37 cellular contexts compared by ENCODE assay signal in the genomic region with DNA sequence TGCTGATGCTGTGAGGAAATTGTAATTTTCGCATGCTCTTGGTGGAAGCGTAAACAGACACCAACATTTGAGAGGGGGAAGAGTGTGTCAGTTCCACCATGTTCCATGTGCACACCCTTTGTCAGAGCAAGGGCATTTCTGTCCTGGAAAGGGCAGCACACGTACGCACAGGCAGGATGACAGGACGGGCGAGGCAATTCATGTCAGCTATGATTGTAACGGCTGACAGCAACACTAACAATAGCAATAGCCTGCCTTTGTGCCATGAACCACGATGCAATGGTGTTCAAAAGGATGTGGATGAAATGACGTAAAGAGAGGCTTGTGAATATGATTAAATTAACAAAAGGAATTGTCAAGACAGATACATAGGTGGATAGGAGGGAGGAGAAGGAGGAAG.
"Had no signal": no experiment of that assay in that cellular context is flagged by ENCODE, and none has a peak within 500 bp of the region (broad histone marks: within the 10 kb centered on the region; RNA-seq: fewer than 3 reads in every experiment).

No MANE protein-coding gene starts in this region.

- H3K36me3 ChIP-seq: adrenal gland, brain microvascular endothelial cell, breast epithelium had no signal

- H3K4me1 ChIP-seq: adrenal gland, body of pancreas, breast epithelium had no signal

- H3K36me3 Mint-ChIP-seq: activated CD4-positive, alpha-beta memory T cell treated with anti-CD3 and anti-CD28 coated beads for 36 hours; activated naive CD8-positive, alpha-beta T cell treated with anti-CD3 and anti-CD28 coated beads for 36 hours had no signal

- ATAC-seq: activated CD8-positive, alpha-beta T cell treated with anti-CD3 and anti-CD28 coated beads for 36 hours; activated naive CD4-positive, alpha-beta T cell treated with anti-CD3 and anti-CD28 coated beads, Interleukin-2, amount 50 U/mL, for 72 hours; activated T-cell treated with anti-CD3 and anti-CD28 coated beads, Interleukin-2, amount 50 U/mL, for 4 hours; activated T-cell treated with anti-CD3 and anti-CD28 coated beads, Interleukin-2, amount 50 U/mL, for 72 hours; activated T-helper 17 cell treated with anti-CD3 and anti-CD28 coated beads, Interleukin-2, amount 50 U/mL, for 72 hours; body of pancreas had no signal

- H3K4me3 ChIP-seq: adrenal gland, body of pancreas, breast epithelium had no signal

- H3K27ac ChIP-seq: adrenal gland, body of pancreas, brain microvascular endothelial cell, VCaP had no signal

- H3K9me3 Mint-ChIP-seq: activated CD4-positive, alpha-beta memory T cell treated with anti-CD3 and anti-CD28 coated beads for 36 hours; activated CD8-positive, alpha-beta T cell treated with anti-CD3 and anti-CD28 coated beads for 36 hours; activated naive CD4-positive, alpha-beta T cell treated with anti-CD3 and anti-CD28 coated beads for 36 hours; activated naive CD8-positive, alpha-beta T cell treated with anti-CD3 and anti-CD28 coated beads for 36 hours; activated T-cell treated with anti-CD3 and anti-CD28 coated beads, Interleukin-2, amount 50 U/mL, for 4 hours; activated T-helper 1 cell treated with anti-CD3 and anti-CD28 coated beads, Interleukin-12 subunit alpha, Interleukin-12 subunit beta, Interleukin-2, Interleukin-4 antibody, amounts not matched to agents 30 ng/mL and 10 ng/mL and 1 ng/mL, durations not matched to agents 14 hours and 24 hours and 36 hours; T-helper 1 cell treated with Interleukin-12 subunit alpha and Interleukin-12 subunit beta and Interleukin-4 antibody, amounts not matched to agents 30 μg/mL and 1 μg/mL, for 36 hours; T-helper 2 cell treated with Interferon-gamma antibody and Interleukin-4, amounts not matched to agents 5 μg/mL and 100 μg/mL, for 36 hours had no signal

- H3K27ac Mint-ChIP-seq: activated B cell treated with CpG ODN at 0.5 μM for 24 hours; activated CD4-positive, alpha-beta memory T cell treated with anti-CD3 and anti-CD28 coated beads for 36 hours; activated CD4-positive, alpha-beta T cell treated with anti-CD3 and anti-CD28 coated beads, Interleukin-2, amount 10 ng/mL, durations not matched to agents 24 days and 14 days; activated CD8-positive, alpha-beta T cell treated with anti-CD3 and anti-CD28 coated beads for 36 hours; activated naive CD4-positive, alpha-beta T cell treated with anti-CD3 and anti-CD28 coated beads for 36 hours; activated naive CD4-positive, alpha-beta T cell treated with anti-CD3 and anti-CD28 coated beads, Interleukin-2, amount 50 U/mL, for 72 hours; activated naive CD8-positive, alpha-beta T cell treated with anti-CD3 and anti-CD28 coated beads for 36 hours; activated T-cell treated with anti-CD3 and anti-CD28 coated beads, Interleukin-2, amount 50 U/mL, for 72 hours; activated T-helper 1 cell treated with anti-CD3 and anti-CD28 coated beads, Interleukin-12 subunit alpha, Interleukin-12 subunit beta, Interleukin-2, Interleukin-4 antibody, amounts not matched to agents 30 ng/mL and 10 ng/mL and 1 ng/mL, durations not matched to agents 14 hours and 24 hours and 36 hours; activated T-helper 17 cell treated with anti-CD3 and anti-CD28 coated beads, Interleukin-2, amount 50 U/mL, for 72 hours; T-helper 1 cell treated with Interleukin-12 subunit alpha and Interleukin-12 subunit beta and Interleukin-4 antibody, amounts not matched to agents 30 μg/mL and 1 μg/mL, for 36 hours; T-helper 2 cell treated with Interferon-gamma antibody and Interleukin-4, amounts not matched to agents 5 μg/mL and 100 μg/mL, for 36 hours had no signal

- H3K4me3 Mint-ChIP-seq: activated B cell treated with CpG ODN at 0.5 μM for 24 hours; activated CD4-positive, alpha-beta memory T cell treated with anti-CD3 and anti-CD28 coated beads for 36 hours; activated CD4-positive, alpha-beta T cell treated with anti-CD3 and anti-CD28 coated beads, Interleukin-2, amount 10 ng/mL, durations not matched to agents 24 days and 14 days; activated CD8-positive, alpha-beta T cell treated with anti-CD3 and anti-CD28 coated beads for 36 hours; activated naive CD4-positive, alpha-beta T cell treated with anti-CD3 and anti-CD28 coated beads for 36 hours; activated naive CD8-positive, alpha-beta T cell treated with anti-CD3 and anti-CD28 coated beads for 36 hours; activated T-cell treated with anti-CD3 and anti-CD28 coated beads, Interleukin-2, amount 50 U/mL, for 4 hours; activated T-cell treated with anti-CD3 and anti-CD28 coated beads, Interleukin-2, amount 50 U/mL, for 72 hours; activated T-helper 1 cell treated with anti-CD3 and anti-CD28 coated beads, Interleukin-12 subunit alpha, Interleukin-12 subunit beta, Interleukin-2, Interleukin-4 antibody, amounts not matched to agents 30 ng/mL and 10 ng/mL and 1 ng/mL, durations not matched to agents 14 hours and 24 hours and 36 hours; activated T-helper 17 cell treated with anti-CD3 and anti-CD28 coated beads, Interleukin-2, amount 50 U/mL, for 72 hours; T-helper 1 cell treated with Interleukin-12 subunit alpha and Interleukin-12 subunit beta and Interleukin-4 antibody, amounts not matched to agents 30 μg/mL and 1 μg/mL, for 36 hours; T-helper 2 cell treated with Interferon-gamma antibody and Interleukin-4, amounts not matched to agents 5 μg/mL and 100 μg/mL, for 36 hours had no signal

- DNase-seq: activated B cell treated with CpG ODN at 0.5 μM for 24 hours; activated CD4-positive, alpha-beta memory T cell treated with anti-CD3 and anti-CD28 coated beads for 36 hours; activated CD4-positive, alpha-beta T cell treated with anti-CD3 and anti-CD28 coated beads for 4 hours; activated CD4-positive, alpha-beta T cell treated with anti-CD3 and anti-CD28 coated beads, Interleukin-2, amount 10 ng/mL, durations not matched to agents 24 days and 14 days; activated CD4-positive, alpha-beta T cell treated with anti-CD3 and anti-CD28 coated beads, Interleukin-2, amount 50 U/mL, for 1 hour; activated CD4-positive, alpha-beta T cell treated with anti-CD3 and anti-CD28 coated beads, Interleukin-2, amount 50 U/mL, for 4 hours; activated CD4-positive, CD25-positive, alpha-beta regulatory T cell treated with anti-CD3 and anti-CD28 coated beads, Interleukin-2, amount 50 U/mL, for 72 hours; activated CD8-positive, alpha-beta memory T cell treated with anti-CD3 and anti-CD28 coated beads, Interleukin-2, amount 50 U/mL, for 4 hours; activated CD8-positive, alpha-beta T cell treated with anti-CD3 and anti-CD28 coated beads for 36 hours; activated effector memory CD4-positive, alpha-beta T cell treated with anti-CD3 and anti-CD28 coated beads, Interleukin-2, amount 50 U/mL, for 16 hours; activated gamma-delta T cell treated with Interleukin-2 at 50 U/mL for 16 hours; activated naive CD4-positive, alpha-beta T cell; activated naive CD4-positive, alpha-beta T cell treated with anti-CD3 and anti-CD28 coated beads for 36 hours; activated naive CD4-positive, alpha-beta T cell treated with anti-CD3 and anti-CD28 coated beads, Interleukin-2, amount 50 U/mL, for 16 hours; activated naive CD8-positive, alpha-beta T cell treated with anti-CD3 and anti-CD28 coated beads for 36 hours; activated T-cell treated with anti-CD3 and anti-CD28 coated beads for 4 hours; activated T-cell treated with anti-CD3 and anti-CD28 coated beads, Interleukin-2, amount 50 U/mL, for 1 hour; activated T-cell treated with anti-CD3 and anti-CD28 coated beads, Interleukin-2, amount 50 U/mL, for 4 hours; activated T-cell treated with anti-CD3 and anti-CD28 coated beads, Interleukin-2, amount 50 U/mL, for 72 hours; adrenal gland; amniotic stem cell; aorta; body of pancreas; brain microvascular endothelial cell; central memory CD4-positive, alpha-beta T cell; T-helper 1 cell; T-helper 2 cell; T-helper 9 cell had no signal

- H3K27me3 ChIP-seq: brain microvascular endothelial cell had no signal

- H3K9me3 ChIP-seq: adrenal gland, body of pancreas, breast epithelium had no signal

- FAIRE-seq: astrocyte, TTC549 had no signal
